ENCODE assay signal across 10 cellular contexts in genomic region chr16:81707411-81708321, GRCh38.
A peak's percentile ranks its signal among the peaks of the same experiment; 100 is the strongest.
DNase-seq lines count a peak whose midpoint lies in the region; ATAC-seq, FAIRE-seq and TF ChIP-seq lines count a peak whose summit lies in the region.
"Had no signal": no experiment of that assay in that cellular context is flagged by ENCODE, and none has a peak within 500 bp of the region (broad histone marks: within the 10 kb centered on the region; RNA-seq: fewer than 3 reads in every experiment).

No MANE protein-coding gene starts in this region.

- no peaks in the 10 kb centered on the region for H3K27me3 ChIP-seq in brain microvascular endothelial cell (replicated peaks)

- intact Hi-C loops in natural killer cell (cut with micrococcal nuclease): no loop called here
- intact Hi-C loops in OCI-LY7 (cut with micrococcal nuclease; ENCODE audit: unreplicated experiment): no loop called here

- FAIRE-seq in frontal cortex (lab: Jason Lieb, UNC): no peak

- no peak overlapping the region for H3K4me2 ChIP-seq in OCI-LY7 (ENCODE audit: low read length)

- no peak for ATAC-seq in natural killer cell treated with Interleukin-12 subunit alpha and Interleukin-12 subunit beta and Interleukin-15 and Interleukin-18, amount 100 ng/mL, for 72 hours
- no peak for ATAC-seq in natural killer cell

- H3K27me3 Mint-ChIP-seq in natural killer cell treated with Interleukin-12 subunit alpha and Interleukin-12 subunit beta and Interleukin-15 and Interleukin-18, amount 100 ng/mL, for 72 hours: no peaks in the 10 kb centered on the region
- no peaks in the 10 kb centered on the region for H3K27me3 Mint-ChIP-seq in natural killer cell (ENCODE audit: low read depth in 2 of 2)

- no peaks in the 10 kb centered on the region for H3K9me3 Mint-ChIP-seq in natural killer cell treated with Interleukin-12 subunit alpha and Interleukin-12 subunit beta and Interleukin-15 and Interleukin-18, amount 100 ng/mL, for 72 hours
- no peaks in the 10 kb centered on the region for H3K9me3 Mint-ChIP-seq in natural killer cell
- H3K9me3 Mint-ChIP-seq: CD8-positive, alpha-beta memory T cell had no signal

- no peaks in the 10 kb centered on the region for H3K9me3 ChIP-seq in OCI-LY7 (ENCODE audit: low read length)

- no peak overlapping the region for H2AFZ ChIP-seq in OCI-LY7 (ENCODE audit: low read length)

- POLR2A ChIA-PET in OCI-LY7 (lab: Charles Lee): interaction anchor here (0.6 kb wide), 1 partner anchor 12 kb away, joined by 3 read pairs; no protein-coding TSS in a partner anchor

- H4K20me1 ChIP-seq in OCI-LY7 (ENCODE audit: insufficient read depth, low read length): no peaks in the 10 kb centered on the region

- H3K4me3 ChIP-seq in brain microvascular endothelial cell (ENCODE audit: low read depth, low read length) (no peak overlapping the region), OCI-LY7 (ENCODE audit: low read depth, low read length, poor library complexity, severe bottlenecking) (no peak overlapping the region)

- H3K4me1 ChIP-seq in OCI-LY7 (ENCODE audit: insufficient read depth, low read length, poor library complexity, severe bottlenecking): no peaks in the 10 kb centered on the region

- H3K36me3 ChIP-seq in brain microvascular endothelial cell (replicated peaks) (peaks cover 43% of the 10 kb centered on the region), OCI-LY7 (ENCODE audit: insufficient read depth, low read length) (peaks cover 50% of the 10 kb centered on the region; the same call in 1 of the 2 replicates)

- no peak for TF ChIP-seq CTCF in natural killer cell (IDR thresholded peaks at IDR 0.05)
- TF ChIP-seq CTCF in brain microvascular endothelial cell (IDR thresholded peaks at IDR 0.05; ENCODE audit: low read depth, low read length, missing control alignments): no peak
- no peak for TF ChIP-seq CTCF in OCI-LY7 (conservative IDR thresholded peaks at IDR 0.05; ENCODE audit: low read length)

- peaks cover 0 to 2% of the 10 kb centered on the region in 2 donors for H3K4me1 Mint-ChIP-seq in natural killer cell treated with Interleukin-12 subunit alpha and Interleukin-12 subunit beta and Interleukin-15 and Interleukin-18, amount 100 ng/mL, for 72 hours (ENCODE audit: low read depth in 2 of 2)
- peaks cover 0 to 5% of the 10 kb centered on the region in 2 donors for H3K4me1 Mint-ChIP-seq in natural killer cell

- H3K4me3 Mint-ChIP-seq in natural killer cell treated with Interleukin-12 subunit alpha and Interleukin-12 subunit beta and Interleukin-15 and Interleukin-18, amount 100 ng/mL, for 72 hours: no peak overlapping the region
- H3K4me3 Mint-ChIP-seq in natural killer cell: no peak overlapping the region
- H3K4me3 Mint-ChIP-seq: CD8-positive, alpha-beta memory T cell had no signal

- no peak overlapping the region for H3K27ac Mint-ChIP-seq in natural killer cell treated with Interleukin-12 subunit alpha and Interleukin-12 subunit beta and Interleukin-15 and Interleukin-18, amount 100 ng/mL, for 72 hours
- no peak overlapping the region for H3K27ac Mint-ChIP-seq in natural killer cell

- in situ Hi-C loops in brain microvascular endothelial cell (cut with HindIII; ENCODE audit: low pct_ligation_motif_present, low sequenced_read_pairs): loop anchor here (25.0 kb wide), 1 partner anchor 220 kb away; no protein-coding TSS in a partner anchor

- H3K9me2 ChIP-seq in OCI-LY7 (ENCODE audit: insufficient read depth, low read length): no peaks in the 10 kb centered on the region

- H3K79me2 ChIP-seq in OCI-LY7 (ENCODE audit: insufficient read depth, low read depth, low read length): no peaks in the 10 kb centered on the region

- no peak overlapping the region for H3K27ac ChIP-seq in brain microvascular endothelial cell
- no peak overlapping the region for H3K27ac ChIP-seq in OCI-LY7 (ENCODE audit: low read depth, low read length, poor library complexity, severe bottlenecking)

- CTCF ChIA-PET in OCI-LY7 (lab: Charles Lee; ENCODE audit: unreplicated experiment): no interaction called here

- BruUV-seq in OCI-LY7 (replicated peaks; lab: Mats Ljungman, UMichigan): no TSS peak

- peaks cover 8% of the 10 kb centered on the region for H3K36me3 Mint-ChIP-seq in natural killer cell treated with Interleukin-12 subunit alpha and Interleukin-12 subunit beta and Interleukin-15 and Interleukin-18, amount 100 ng/mL, for 72 hours
- H3K36me3 Mint-ChIP-seq in natural killer cell: peaks cover 9% of the 10 kb centered on the region

- DNase-seq in natural killer cell treated with Interleukin-12 subunit alpha and Interleukin-12 subunit beta and Interleukin-15 and Interleukin-18, amount 100 ng/mL, for 72 hours (ENCODE audit: low spot score): peak; percentile 54
- DNase-seq in natural killer cell: no peak
- DNase-seq in brain microvascular endothelial cell: peak; percentile 13
- peak; percentile 49 to 51 for DNase-seq in lung microvascular endothelial cell (ENCODE audit: low read depth in 2 of 2)
- DNase-seq in OCI-LY7 (ENCODE audit: low spot score): no peak
- no peak for DNase-seq in activated CD4-positive, CD25-positive, alpha-beta regulatory T cell treated with anti-CD3 and anti-CD28 coated beads, Interleukin-2, amount 50 U/mL, for 72 hours
- no peak for DNase-seq in OCI-M1 (lab: John Stamatoyannopoulos, UW)
- no peak for DNase-seq in frontal cortex (ENCODE audit: low spot score in 2 of 2)
- DNase-seq: activated T-cell treated with anti-CD3 and anti-CD28 coated beads, Interleukin-2, amount 50 U/mL, for 48 hours; CD8-positive, alpha-beta memory T cell had no signal

Comparison
In these comparisons a context has a peak if more than half of its experiments do, and no peak if none do; other contexts are left out.
1. DNase-seq: peak in natural killer cell treated with Interleukin-12 subunit alpha and Interleukin-12 subunit beta and Interleukin-15 and Interleukin-18, amount 100 ng/mL, for 72 hours (single experiment), brain microvascular endothelial cell (single experiment) and lung microvascular endothelial cell (2 of 2); none in natural killer cell (single experiment), OCI-LY7 (single experiment), activated CD4-positive, CD25-positive, alpha-beta regulatory T cell treated with anti-CD3 and anti-CD28 coated beads, Interleukin-2, amount 50 U/mL, for 72 hours (single experiment), OCI-M1 (single experiment) and frontal cortex (0 of 2).